2 cellular contexts compared by ENCODE assay signal in the genomic region with DNA sequence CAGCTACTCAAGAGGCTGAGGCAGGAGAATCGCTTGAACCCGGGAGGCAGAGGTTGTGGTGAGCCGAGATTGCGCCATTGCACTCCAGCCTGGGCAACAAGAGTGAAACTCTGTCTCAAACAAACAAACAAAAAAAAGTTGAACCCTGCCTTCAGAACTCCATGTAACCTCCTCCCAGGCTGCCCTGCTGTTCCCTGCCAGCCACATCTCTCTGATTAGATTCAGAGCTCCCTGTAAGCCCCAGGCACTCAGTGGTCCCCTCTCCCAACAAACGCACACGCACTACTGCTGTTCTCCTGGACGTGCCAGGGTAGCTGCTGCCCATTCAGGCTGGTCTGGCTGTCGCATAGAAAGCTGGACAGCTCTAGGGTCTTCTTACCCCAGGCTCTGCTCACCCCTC. TPM values are rescaled to one million over a fixed set of nuclear protein-coding genes. Genes with fewer than 3 reads are reported as not detected.
"Had no signal": no experiment of that assay in that cellular context is flagged by ENCODE, and none has a peak within 500 bp of the region (broad histone marks: within the 10 kb centered on the region; RNA-seq: fewer than 3 reads in every experiment).

No MANE protein-coding gene starts in this region.

RNA-seq across cellular contexts. Expression of gene CACNA2D2, which starts 9.5 kb away (rescaled TPM):
- total RNA-seq: GM23248, IMR-90 had no signal
- polyA plus RNA-seq: GM23248 had no signal
